8 cellular contexts compared by ENCODE assay signal in genomic region chr1:42335809-42336518, GRCh38. TPM values are rescaled to one million over a fixed set of nuclear protein-coding genes. Genes with fewer than 3 reads are reported as not detected.
A peak's percentile ranks its signal among the peaks of the same experiment; 100 is the strongest.
DNase-seq lines count a peak whose midpoint lies in the region; ATAC-seq and TF ChIP-seq lines count a peak whose summit lies in the region.

No MANE protein-coding gene starts in this region.

- H3K79me1 ChIP-seq in trophoblast cell (ENCODE audit: low read length) = peaks cover 16% of the 10 kb centered on the region

- no peak overlapping the region for H3K18ac ChIP-seq in trophoblast cell (ENCODE audit: low read length)

- H2AK5ac ChIP-seq in trophoblast cell (ENCODE audit: low read length) = no peak overlapping the region

- H3K4me2 ChIP-seq in trophoblast cell (ENCODE audit: low read length) = peak overlapping the region; percentile 80

- peak; percentile 9 for DNase-seq in NCI-H1694 treated with DMSO at 0.1 percent for 48 hours (lab: John Stamatoyannopoulos, UW)
- DNase-seq in NCI-H1694 (lab: John Stamatoyannopoulos, UW) = no peak
- DNase-seq in LNCaP clone FGC (ENCODE audit: low read depth) = no peak
- no peak for DNase-seq in WERI-Rb-1
- DNase-seq in trophoblast cell = peak; percentile 90 to 99

- H3K27ac ChIP-seq in WERI-Rb-1 (peak overlapping the region; percentile 93), gastroesophageal sphincter (peak overlapping the region; percentile 89 to 95 (median 94)), trophoblast cell (ENCODE audit: low read depth, low read length) (peak overlapping the region; percentile 89)

- ATAC-seq in gastroesophageal sphincter (peak; percentile 5), HG02588 (IDR thresholded peaks at IDR 0.05; ENCODE audit: unreplicated experiment) (no peak), HG03025 (IDR thresholded peaks at IDR 0.05; ENCODE audit: low FRiP score, unreplicated experiment) (no peak)

- H3K4ac ChIP-seq in trophoblast cell (ENCODE audit: low read depth, low read length) = peak overlapping the region; percentile 41

- no peak overlapping the region for H4K12ac ChIP-seq in trophoblast cell (ENCODE audit: low read depth, low read length)

- TF ChIP-seq CTCF in LNCaP clone FGC (IDR thresholded peaks at IDR 0.05; ENCODE audit: control insufficient read depth, extremely low read depth, insufficient read depth) = no peak
- TF ChIP-seq CTCF in WERI-Rb-1 (IDR thresholded peaks at IDR 0.05; ENCODE audit: low read depth, low read length) = no peak
- TF ChIP-seq CTCF in gastroesophageal sphincter (IDR thresholded peaks at IDR 0.05) = no peak

- no peak overlapping the region for H2BK12ac ChIP-seq in trophoblast cell (ENCODE audit: low read length)

- peak overlapping the region; percentile 65 for H2BK120ac ChIP-seq in trophoblast cell (ENCODE audit: insufficient read depth, low read length, poor library complexity)

- peak overlapping the region; percentile 68 for H2BK5ac ChIP-seq in trophoblast cell (ENCODE audit: low read depth, low read length, poor library complexity)

- H4K8ac ChIP-seq in trophoblast cell (ENCODE audit: low read depth, low read length) = peak overlapping the region; percentile 86

- H3K36me3 ChIP-seq in WERI-Rb-1 = 0 out of 2 replicates have a peak, but pooled peaks cover 3% of the 10 kb centered on the region
- H3K36me3 ChIP-seq in gastroesophageal sphincter = no peaks in the 10 kb centered on the region
- H3K36me3 ChIP-seq in trophoblast cell (ENCODE audit: control insufficient read depth in 1 of 2, insufficient read depth in 2 of 2, low read length in 2 of 2) = no peaks in the 10 kb centered on the region

- H3K9ac ChIP-seq in trophoblast cell (ENCODE audit: low read length) = peak overlapping the region; percentile 49

- H3K23ac ChIP-seq in trophoblast cell (ENCODE audit: low read length) = no peak overlapping the region

- H3K14ac ChIP-seq in trophoblast cell (ENCODE audit: low read length) = peak overlapping the region; percentile 82

- peaks cover 3 to 45% (median 26%) of the 10 kb centered on the region in 3 donors for H3K4me1 ChIP-seq in gastroesophageal sphincter
- H3K4me1 ChIP-seq in trophoblast cell (ENCODE audit: control insufficient read depth in 1 of 2, insufficient read depth in 2 of 2, low read length in 2 of 2) = peaks cover 7 to 8% of the 10 kb centered on the region in 2 experiments

- H4K91ac ChIP-seq in trophoblast cell (ENCODE audit: low read depth, low read length) = peak overlapping the region; percentile 87

- H3K27me3 ChIP-seq in WERI-Rb-1 (ENCODE audit: insufficient read depth, low read depth, severe bottlenecking) (no peaks in the 10 kb centered on the region), gastroesophageal sphincter (no peaks in the 10 kb centered on the region), trophoblast cell (ENCODE audit: insufficient read depth, low read length) (no peaks in the 10 kb centered on the region)

- H3K79me2 ChIP-seq in trophoblast cell (ENCODE audit: control insufficient read depth, insufficient read depth, low read length, poor library complexity) = peaks cover 18% of the 10 kb centered on the region

- no peak for TF ChIP-seq POLR2A in gastroesophageal sphincter (IDR thresholded peaks at IDR 0.05)

- no peak for TF ChIP-seq EP300 in gastroesophageal sphincter (IDR thresholded peaks at IDR 0.05)

- H3K4me3 ChIP-seq in LNCaP clone FGC (ENCODE audit: low read depth, low read length) (peak overlapping the region; percentile 95), WERI-Rb-1 (ENCODE audit: low read depth, low read length) (peak overlapping the region; percentile 88), gastroesophageal sphincter (peak overlapping the region; percentile 88 to 96), trophoblast cell (ENCODE audit: low read depth, low read length) (peak overlapping the region; percentile 94)

- peak overlapping the region; percentile 92 for H2AFZ ChIP-seq in trophoblast cell (ENCODE audit: insufficient read depth, low read length, poor library complexity)

- no peaks in the 10 kb centered on the region for H3K9me3 ChIP-seq in WERI-Rb-1 (ENCODE audit: severe bottlenecking)
- no peaks in the 10 kb centered on the region for H3K9me3 ChIP-seq in gastroesophageal sphincter
- no peaks in the 10 kb centered on the region for H3K9me3 ChIP-seq in trophoblast cell (ENCODE audit: insufficient read depth, low read depth, low read length)

- WGBS in gastroesophageal sphincter (ENCODE audit: low coverage in 1 of 2), 2 donors = 0 to 2% methylated on average over 1 to 9 of the region's 9 CpGs
- WGBS in trophoblast cell (ENCODE audit: extremely low coverage, insufficient coverage, insufficient read length) = no CpG with 5 or more reads among the region's 9 CpGs

RNA-seq across cellular contexts. Expression of gene FOXJ3, which starts 0.9 kb away (rescaled TPM):
- 10 to 100 TPM; 36.3 to 57.1 (median 41.4) TPM for total RNA-seq in gastroesophageal sphincter
- 30.7 and 33.3 TPM in 2 replicates for polyA plus RNA-seq in trophoblast cell (2013)

RNA-seq across cellular contexts. Expression of gene RIMKLA, which starts 44.6 kb away (rescaled TPM):
- 1 to 10 TPM; 2.9 to 7.0 (median 4.0) TPM for total RNA-seq in gastroesophageal sphincter
- 0.08 and 0.12 TPM in 2 replicates for polyA plus RNA-seq in trophoblast cell (2013)

Comparison
In these comparisons a context has a peak if more than half of its experiments do, and no peak if none do; other contexts are left out.
1. DNase-seq: peak in NCI-H1694 treated with DMSO at 0.1 percent for 48 hours (single experiment) and trophoblast cell (2 of 2); none in NCI-H1694 (single experiment), LNCaP clone FGC (single experiment) and WERI-Rb-1 (single experiment).
2. Peak in every context shown above with its lines, with median percentiles within 50 percentile points of each other: H3K4me3 ChIP-seq and H3K27ac ChIP-seq.